8 cellular contexts compared by ENCODE assay signal in the genomic region with DNA sequence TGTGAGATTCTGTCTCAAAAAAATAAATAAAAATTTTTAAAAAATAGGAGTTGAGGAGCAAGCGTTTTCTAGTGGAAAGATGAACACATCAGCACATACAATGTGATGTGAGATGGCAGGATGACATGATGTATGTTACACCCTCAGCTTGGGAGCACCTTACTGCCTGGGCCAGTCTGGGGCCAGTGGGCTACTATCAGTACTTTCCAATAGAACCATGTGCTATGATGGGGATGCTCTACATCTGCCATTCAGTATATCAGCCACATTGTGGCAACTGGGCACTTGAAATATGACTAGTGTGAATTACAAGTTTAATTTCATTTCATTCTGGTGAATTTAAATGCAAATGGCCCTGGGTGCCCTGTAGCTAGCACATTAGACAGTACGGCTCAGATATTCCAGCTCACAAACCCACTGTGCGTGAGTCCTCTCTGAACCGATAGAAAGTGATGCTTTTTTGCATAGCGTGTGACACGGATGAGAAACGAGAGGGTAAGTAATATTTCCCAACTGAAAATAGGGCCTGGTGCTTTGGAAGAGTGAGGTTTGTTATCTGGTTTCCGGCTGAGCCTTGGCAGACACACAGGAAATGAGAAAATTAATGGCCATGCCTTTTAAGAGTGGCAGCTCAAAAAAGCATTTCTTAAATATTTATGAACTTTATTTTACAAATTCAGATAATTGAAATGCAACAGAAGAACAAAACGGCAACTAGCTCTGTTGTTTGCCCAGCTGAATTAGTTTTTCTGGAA.
A peak's percentile ranks its signal among the peaks of the same experiment; 100 is the strongest.
DNase-seq lines count a peak whose midpoint lies in the region; FAIRE-seq and TF ChIP-seq lines count a peak whose summit lies in the region.

No MANE protein-coding gene starts in this region.

- H3K4me1 Mint-ChIP-seq in H9: peaks cover 2% of the 10 kb centered on the region in 2 experiments; a peak in 2 of 4 replicates

- no peak overlapping the region for H3K4me2 ChIP-seq in H9 (ENCODE audit: insufficient read depth, insufficient read length, low read length)

- no peaks in the 10 kb centered on the region for H4K20me1 ChIP-seq in H9 (ENCODE audit: control insufficient read depth, insufficient read depth, insufficient read length)

- no CpG with 5 or more reads among the region's 9 CpGs for WGBS in H9 (ENCODE audit: extremely low coverage, insufficient read length, low lambda C conversion rate)
- WGBS in thymus: 16% methylated on average over 9 of the region's 9 CpGs
- 41 to 57% methylated on average over 9 of the region's 9 CpGs for WGBS in tibial nerve, 2 donors

- peak; percentile 45 for DNase-seq in GM10266 (ENCODE audit: extremely low spot score)
- DNase-seq in H9: no peak
- peak; percentile 93 for DNase-seq in NCI-H69 (lab: John Stamatoyannopoulos, UW)
- DNase-seq in coronary artery (ENCODE audit: low spot score): no peak
- no peak for DNase-seq in HK-2 (ENCODE audit: unreplicated experiment)
- DNase-seq in kidney: no peak
- DNase-seq in tibial nerve (ENCODE audit: low spot score in 2 of 2): no peak

- TF ChIP-seq EP300 in tibial nerve (IDR thresholded peaks at IDR 0.05): no peak

- no peak overlapping the region for H2BK15ac ChIP-seq in H9 (ENCODE audit: low read depth, low read length)

- peak overlapping the region in 2 of 3 experiments; percentile 17 to 66; a peak in 3 of 7 replicates for H3K27ac Mint-ChIP-seq in H9

- H3K36me3 Mint-ChIP-seq in H9 (ENCODE audit: insufficient read depth in 1 of 3, low read depth in 3 of 3): peaks cover 6 to 8% (median 8%) of the 10 kb centered on the region in 3 experiments; a peak in 6 of 7 replicates

- no peak overlapping the region for H4K5ac ChIP-seq in H9 (ENCODE audit: insufficient read length, low read depth, low read length)

- no peaks in the 10 kb centered on the region for H3K79me1 ChIP-seq in H9 (ENCODE audit: insufficient read depth, low read depth, low read length, poor library complexity, severe bottlenecking)

- H3K23me2 ChIP-seq in H9 (ENCODE audit: insufficient read length, low read depth, low read length, poor library complexity, severe bottlenecking): no peaks in the 10 kb centered on the region

- H3K4me1 ChIP-seq in H9 (ENCODE audit: insufficient read depth, low read length) (no peaks in the 10 kb centered on the region), thymus (ENCODE audit: control insufficient read depth, insufficient read depth, low read length) (peaks cover 54% of the 10 kb centered on the region), kidney (ENCODE audit: control insufficient read depth in 1 of 2, insufficient read depth in 1 of 2, low read depth in 1 of 2, low read length in 2 of 2) (peaks cover 5 to 11% of the 10 kb centered on the region in 2 donors), tibial nerve (peaks cover 0 to 22% (median 7%) of the 10 kb centered on the region in 4 donors)

- H2BK120ac ChIP-seq in H9 (ENCODE audit: low read depth, low read length, poor library complexity, severe bottlenecking): no peak overlapping the region

- no peaks in the 10 kb centered on the region for H3K27me3 Mint-ChIP-seq in H9 (ENCODE audit: low read depth)

- no peak overlapping the region for H2BK5ac ChIP-seq in H9 (ENCODE audit: insufficient read length, low read length)

- FAIRE-seq in kidney (lab: Jason Lieb, UNC): no peak

- H3K18ac ChIP-seq in H9 (ENCODE audit: insufficient read length, low read depth, low read length): no peak overlapping the region

- H3K27ac ChIP-seq in H9 (ENCODE audit: insufficient read length, low read depth, low read length) (no peak overlapping the region), coronary artery (peak overlapping the region; percentile 29 to 83), thymus (ENCODE audit: low read depth) (peak overlapping the region; percentile 54), kidney (ENCODE audit: low read depth in 2 of 2, low read length in 2 of 2) (no peak overlapping the region), tibial nerve (peak overlapping the region in 2 of 4 donors; percentile 25 to 41)

- TF ChIP-seq CTCF in GM10266 (IDR thresholded peaks at IDR 0.05; ENCODE audit: control insufficient read depth, insufficient read depth, low read depth, missing control alignments): no peak
- no peak for TF ChIP-seq CTCF in H9 (conservative IDR thresholded peaks at IDR 0.05)
- TF ChIP-seq CTCF in coronary artery (IDR thresholded peaks at IDR 0.05): no peak
- no peak for TF ChIP-seq CTCF in kidney (IDR thresholded peaks at IDR 0.05; ENCODE audit: borderline replicate concordance, extremely low read depth, insufficient read depth)
- TF ChIP-seq CTCF in tibial nerve (IDR thresholded peaks at IDR 0.05): no peak

- no peak overlapping the region for H3K23ac ChIP-seq in H9 (ENCODE audit: insufficient read length, low read depth, low read length)

- H4K8ac ChIP-seq in H9 (replicated peaks; ENCODE audit: insufficient read length, low read depth, low read length): no peak overlapping the region

- H3K14ac ChIP-seq in H9 (ENCODE audit: insufficient read depth, low read length): no peak overlapping the region

- peaks cover 41% of the 10 kb centered on the region for H3K36me3 ChIP-seq in thymus (ENCODE audit: control insufficient read depth, insufficient read depth)
- peaks cover 6 to 9% of the 10 kb centered on the region in 2 donors for H3K36me3 ChIP-seq in kidney (ENCODE audit: control insufficient read depth in 1 of 2, insufficient read depth in 2 of 2, low read length in 2 of 2)
- peaks cover 0 to 60% (median 0%) of the 10 kb centered on the region in 3 donors for H3K36me3 ChIP-seq in tibial nerve

- H2BK12ac ChIP-seq in H9 (ENCODE audit: insufficient read length, low read depth, low read length): no peak overlapping the region

- no peak overlapping the region for H3K4me3 ChIP-seq in coronary artery
- no peak overlapping the region for H3K4me3 ChIP-seq in thymus (ENCODE audit: low read length)
- no peak overlapping the region for H3K4me3 ChIP-seq in kidney (ENCODE audit: low read length in 2 of 2)
- no peak overlapping the region for H3K4me3 ChIP-seq in tibial nerve

- H3K4me3 Mint-ChIP-seq in H9: no peak overlapping the region

- H2AK5ac ChIP-seq in H9 (ENCODE audit: insufficient read length, low read length): no peak overlapping the region

- H3K27me3 ChIP-seq in H9 (ENCODE audit: insufficient read depth, low read length) (no peaks in the 10 kb centered on the region), thymus (ENCODE audit: control insufficient read depth, insufficient read depth) (no peaks in the 10 kb centered on the region), tibial nerve (no peaks in the 10 kb centered on the region)

- H3K9ac ChIP-seq in H9 (ENCODE audit: extremely low read depth, insufficient read length, low read length): no peak overlapping the region
- H3K9ac ChIP-seq in kidney (ENCODE audit: low read length in 2 of 2): peak overlapping the region in 1 of 2 donors; percentile 17

- no peak overlapping the region for H3T11ph ChIP-seq in H9 (ENCODE audit: low read length)

- H3K9me3 Mint-ChIP-seq in H9: no peaks in the 10 kb centered on the region

- no peak for TF ChIP-seq POLR2A in tibial nerve (IDR thresholded peaks at IDR 0.05)

- intact Hi-C loops in kidney (cut with DNase I): no loop called here

- no peak overlapping the region for H3K4ac ChIP-seq in H9 (ENCODE audit: low read depth, low read length)

- no peak overlapping the region for H2AFZ ChIP-seq in H9 (ENCODE audit: low read length)

- no peak overlapping the region for H4K91ac ChIP-seq in H9 (ENCODE audit: insufficient read length, low read depth, low read length)

- H3K9me3 ChIP-seq in H9 (ENCODE audit: control insufficient read depth, low read depth, low read length) (no peaks in the 10 kb centered on the region), thymus (ENCODE audit: control insufficient read depth) (no peaks in the 10 kb centered on the region), kidney (ENCODE audit: control insufficient read depth in 1 of 2, low read length in 2 of 2) (no peaks in the 10 kb centered on the region), tibial nerve (no peaks in the 10 kb centered on the region)

- H2BK20ac ChIP-seq in H9 (ENCODE audit: low read depth, low read length, poor library complexity, severe bottlenecking): no peak overlapping the region

- H3K56ac ChIP-seq in H9 (ENCODE audit: insufficient read length, low read depth, low read length): no peak overlapping the region

- H3K79me2 ChIP-seq in H9 (ENCODE audit: insufficient read depth, low read length): no peaks in the 10 kb centered on the region

Comparison
In these comparisons a context has a peak if more than half of its experiments do, and no peak if none do; other contexts are left out.
1. DNase-seq: peak in GM10266 (single experiment) and NCI-H69 (single experiment); none in H9 (single experiment), coronary artery (single experiment), HK-2 (single experiment), kidney (single experiment) and tibial nerve (0 of 2).
2. H3K27ac ChIP-seq: peak in coronary artery (2 of 2) and thymus (single experiment); none in H9 (single experiment) and kidney (0 of 2).